ENCODE assay signal across 17 cellular contexts in the genomic region with DNA sequence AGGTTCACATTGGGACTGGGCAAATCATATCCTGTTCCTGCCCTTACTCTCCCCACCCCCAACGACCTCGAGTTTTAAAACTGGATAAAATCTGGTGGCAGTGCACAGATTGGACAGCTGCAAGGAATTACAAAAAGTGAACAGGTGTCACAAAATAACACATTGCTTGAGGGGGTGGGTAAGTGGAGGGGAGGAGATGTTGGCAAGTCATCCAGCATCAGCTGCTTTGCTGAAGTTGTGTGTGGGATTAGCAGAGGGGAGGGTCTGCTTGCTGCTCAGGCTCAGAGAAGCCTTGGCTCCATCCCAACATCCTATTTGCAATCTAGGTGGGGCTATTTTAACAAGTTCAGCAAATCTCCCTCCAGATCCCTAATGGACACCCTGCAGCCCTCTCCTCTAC. TPM values are rescaled to one million over a fixed set of nuclear protein-coding genes. Genes with fewer than 3 reads are reported as not detected.
"Had no signal": no experiment of that assay in that cellular context is flagged by ENCODE, and none has a peak within 500 bp of the region (broad histone marks: within the 10 kb centered on the region; RNA-seq: fewer than 3 reads in every experiment).

No MANE protein-coding gene starts in this region.

- H3K4me1 ChIP-seq: breast epithelium, upper lobe of left lung had no signal

- H3K27me3 Mint-ChIP-seq: activated B cell treated with CpG ODN at 0.5 μM for 24 hours; activated CD4-positive, alpha-beta T cell treated with anti-CD3 and anti-CD28 coated beads, Interleukin-2, amount 10 ng/mL, durations not matched to agents 24 days and 14 days had no signal

- H3K9me3 ChIP-seq: ovary had no signal

- H3K27ac Mint-ChIP-seq: activated B cell treated with CpG ODN at 0.5 μM for 24 hours; activated CD4-positive, alpha-beta T cell treated with anti-CD3 and anti-CD28 coated beads, Interleukin-2, amount 10 ng/mL, durations not matched to agents 24 days and 14 days; activated T-helper 1 cell treated with anti-CD3 and anti-CD28 coated beads, Interleukin-12 subunit alpha, Interleukin-12 subunit beta, Interleukin-2, Interleukin-4 antibody, amounts not matched to agents 30 ng/mL and 10 ng/mL and 1 ng/mL, durations not matched to agents 14 hours and 24 hours and 36 hours; stimulated activated naive CD8-positive, alpha-beta T cell treated with anti-CD3 and anti-CD28 coated beads, Interleukin-15, Interleukin-2, amounts not matched to agents 100 ng/mL and 50 ng/mL, for 24 hours had no signal

- H3K4me3 ChIP-seq: breast epithelium, hepatocyte, ovary, upper lobe of left lung had no signal

- DNase-seq: activated B cell treated with CpG ODN at 0.5 μM for 24 hours; activated CD4-positive, alpha-beta T cell treated with anti-CD3 and anti-CD28 coated beads, Interleukin-2, amount 10 ng/mL, durations not matched to agents 24 days and 14 days; activated naive CD4-positive, alpha-beta T cell; aorta; dermis blood vessel endothelial cell; erythroblast; mesendoderm; ovary; stimulated activated CD4-positive, alpha-beta T cell treated with anti-CD3 and anti-CD28 coated beads, Interleukin-15, amount 100 ng/mL, for 24 hours; stimulated activated CD4-positive, alpha-beta T cell treated with anti-CD3 and anti-CD28 coated beads, Interleukin-4, amount 100 ng/mL, for 24 hours; upper lobe of left lung had no signal

- H3K27ac ChIP-seq: breast epithelium, hepatocyte, ovary, upper lobe of left lung had no signal

- H3K9me3 Mint-ChIP-seq: activated CD4-positive, alpha-beta T cell treated with anti-CD3 and anti-CD28 coated beads, Interleukin-2, amount 10 ng/mL, durations not matched to agents 24 days and 14 days; activated T-helper 1 cell treated with anti-CD3 and anti-CD28 coated beads, Interleukin-12 subunit alpha, Interleukin-12 subunit beta, Interleukin-2, Interleukin-4 antibody, amounts not matched to agents 30 ng/mL and 10 ng/mL and 1 ng/mL, durations not matched to agents 14 hours and 24 hours and 36 hours; neural crest cell; stimulated activated naive CD8-positive, alpha-beta T cell treated with anti-CD3 and anti-CD28 coated beads, Interleukin-15, Interleukin-2, amounts not matched to agents 100 ng/mL and 50 ng/mL, for 24 hours had no signal

- H2AFZ ChIP-seq: hepatocyte had no signal

- H3K79me2 ChIP-seq: hepatocyte had no signal

- H3K27me3 ChIP-seq: breast epithelium, hepatocyte, ovary, upper lobe of left lung had no signal

- H3K4me3 Mint-ChIP-seq: activated B cell treated with CpG ODN at 0.5 μM for 24 hours; activated CD4-positive, alpha-beta T cell treated with anti-CD3 and anti-CD28 coated beads, Interleukin-2, amount 10 ng/mL, durations not matched to agents 24 days and 14 days; activated T-helper 1 cell treated with anti-CD3 and anti-CD28 coated beads, Interleukin-12 subunit alpha, Interleukin-12 subunit beta, Interleukin-2, Interleukin-4 antibody, amounts not matched to agents 30 ng/mL and 10 ng/mL and 1 ng/mL, durations not matched to agents 14 hours and 24 hours and 36 hours; neural crest cell; stimulated activated naive CD8-positive, alpha-beta T cell treated with anti-CD3 and anti-CD28 coated beads, Interleukin-15, Interleukin-2, amounts not matched to agents 100 ng/mL and 50 ng/mL, for 24 hours had no signal

- H3K4me2 ChIP-seq: hepatocyte had no signal

- H3K36me3 ChIP-seq: breast epithelium, ovary, upper lobe of left lung had no signal

- H3K4me1 Mint-ChIP-seq: activated B cell treated with CpG ODN at 0.5 μM for 24 hours; activated CD4-positive, alpha-beta T cell treated with anti-CD3 and anti-CD28 coated beads, Interleukin-2, amount 10 ng/mL, durations not matched to agents 24 days and 14 days; neural crest cell had no signal

RNA-seq across cellular contexts. Expression of a gene that starts 39.7 kb away (rescaled TPM):
- total RNA-seq: activated B cell treated with CpG ODN at 0.5 μM for 24 hours; activated CD4-positive, alpha-beta T cell treated with anti-CD3 and anti-CD28 coated beads, Interleukin-2, amount 10 ng/mL, durations not matched to agents 24 days and 14 days; activated T-helper 1 cell treated with anti-CD3 and anti-CD28 coated beads, Interleukin-12 subunit alpha, Interleukin-12 subunit beta, Interleukin-2, Interleukin-4 antibody, amounts not matched to agents 30 ng/mL and 10 ng/mL and 1 ng/mL, durations not matched to agents 14 hours and 24 hours and 36 hours; aorta; dermis blood vessel endothelial cell; kidney epithelial cell had no signal
- polyA plus RNA-seq: aorta had no signal
